In the genomic region with DNA sequence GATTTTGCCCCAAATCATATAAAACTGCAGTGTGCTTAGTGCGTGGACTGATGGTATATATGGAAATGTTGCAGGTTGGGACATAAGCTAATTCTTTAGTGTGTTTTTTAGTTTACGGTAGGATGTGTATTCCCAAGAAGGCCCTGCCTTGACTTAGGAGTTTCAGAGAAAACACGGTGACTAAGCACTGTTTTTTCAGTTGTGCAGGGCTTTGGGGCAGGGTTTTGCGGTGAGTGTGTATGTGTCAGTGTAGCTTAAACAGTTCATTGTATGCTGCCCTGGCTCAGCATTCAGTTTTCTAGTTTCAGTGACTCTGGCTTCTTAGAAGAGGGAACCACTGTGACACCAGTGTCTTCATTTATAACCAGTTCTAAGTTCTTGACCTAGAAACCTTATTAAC, we compare ENCODE assay signal across 15 cellular contexts.
DNase-seq lines count a peak whose midpoint lies in the region; ATAC-seq and TF ChIP-seq lines count a peak whose summit lies in the region.
"Had no signal": no experiment of that assay in that cellular context is flagged by ENCODE, and none has a peak within 500 bp of the region (broad histone marks: within the 10 kb centered on the region; RNA-seq: fewer than 3 reads in every experiment).

No MANE protein-coding gene starts in this region.

- WGBS in right cardiac atrium = 94% methylated on average over 4 of the region's 4 CpGs

- TF ChIP-seq CTCF in choroid plexus epithelial cell (conservative IDR thresholded peaks at IDR 0.05; ENCODE audit: low read depth, low read length) (no peak), vagina (IDR thresholded peaks at IDR 0.05) (no peak)

- H3K4me3 ChIP-seq in SJCRH30 = no peak overlapping the region
- no peak overlapping the region for H3K4me3 ChIP-seq in choroid plexus epithelial cell (ENCODE audit: low read depth, low read length)
- no peak overlapping the region for H3K4me3 ChIP-seq in vagina
- H3K4me3 ChIP-seq in right cardiac atrium (ENCODE audit: low read length) = no peak overlapping the region
- H3K4me3 ChIP-seq: left lung, thoracic aorta had no signal

- H3K27ac ChIP-seq in SJCRH30 (peak overlapping the region; percentile 23), vagina (no peak overlapping the region), right cardiac atrium (ENCODE audit: low read length) (no peak overlapping the region)
- H3K27ac ChIP-seq: left lung had no signal

- no peak for ATAC-seq in HG03439 (IDR thresholded peaks at IDR 0.05; ENCODE audit: unreplicated experiment)
- no peak for ATAC-seq in right cardiac atrium
- ATAC-seq: left lung had no signal

- no peak for TF ChIP-seq POLR2A in vagina (IDR thresholded peaks at IDR 0.05)

- DNase-seq in Daoy (ENCODE audit: low read depth) = peak; percentile 79
- DNase-seq in SJCRH30 = peak; percentile 61 to 80
- peak; percentile 64 for DNase-seq in choroid plexus epithelial cell (ENCODE audit: low read depth)
- peak; percentile 48 for DNase-seq in midbrain (lab: John Stamatoyannopoulos, UW)
- DNase-seq in vagina (ENCODE audit: extremely low spot score in 2 of 2) = no peak
- DNase-seq in right cardiac atrium = no peak
- no peak for DNase-seq in HK-2 (ENCODE audit: unreplicated experiment)
- DNase-seq: activated gamma-delta T cell, Kasumi-1, left lung, NCI-H187 treated with DMSO at 0.1 percent for 48 hours, NCI-H82, SHP77 treated with DMSO at 0.1 percent for 48 hours had no signal

- H3K36me3 ChIP-seq in SJCRH30 (no peaks in the 10 kb centered on the region), vagina (no peaks in the 10 kb centered on the region)
- H3K36me3 ChIP-seq: left lung, thoracic aorta had no signal

- intact Hi-C loops in vagina (cut with DNase I) (no loop called here), right cardiac atrium (cut with DNase I) (no loop called here)

- H3K9me3 ChIP-seq in SJCRH30 (replicated peaks) (no peaks in the 10 kb centered on the region), vagina (no peaks in the 10 kb centered on the region), right cardiac atrium (ENCODE audit: control insufficient read depth, low read length) (no peaks in the 10 kb centered on the region)
- H3K9me3 ChIP-seq: left lung, thoracic aorta had no signal

- H3K4me1 ChIP-seq in SJCRH30 (peaks cover 34% of the 10 kb centered on the region), vagina (no peaks in the 10 kb centered on the region), right cardiac atrium (ENCODE audit: control insufficient read depth, insufficient read depth, low read length) (peaks cover 3% of the 10 kb centered on the region)
- H3K4me1 ChIP-seq: left lung had no signal

- H3K27me3 ChIP-seq in SJCRH30 (no peaks in the 10 kb centered on the region), vagina (no peaks in the 10 kb centered on the region), right cardiac atrium (ENCODE audit: control insufficient read depth, insufficient read depth) (no peaks in the 10 kb centered on the region)
- H3K27me3 ChIP-seq: left lung had no signal

Comparison
In these comparisons a context has a peak if more than half of its experiments do, and no peak if none do; other contexts are left out.
1. DNase-seq: peak in Daoy (single experiment), SJCRH30 (2 of 2), choroid plexus epithelial cell (single experiment) and midbrain (single experiment); none in vagina (0 of 2), right cardiac atrium (0 of 3) and HK-2 (single experiment).